ENCODE assay signal across 8 cellular contexts in the genomic region with DNA sequence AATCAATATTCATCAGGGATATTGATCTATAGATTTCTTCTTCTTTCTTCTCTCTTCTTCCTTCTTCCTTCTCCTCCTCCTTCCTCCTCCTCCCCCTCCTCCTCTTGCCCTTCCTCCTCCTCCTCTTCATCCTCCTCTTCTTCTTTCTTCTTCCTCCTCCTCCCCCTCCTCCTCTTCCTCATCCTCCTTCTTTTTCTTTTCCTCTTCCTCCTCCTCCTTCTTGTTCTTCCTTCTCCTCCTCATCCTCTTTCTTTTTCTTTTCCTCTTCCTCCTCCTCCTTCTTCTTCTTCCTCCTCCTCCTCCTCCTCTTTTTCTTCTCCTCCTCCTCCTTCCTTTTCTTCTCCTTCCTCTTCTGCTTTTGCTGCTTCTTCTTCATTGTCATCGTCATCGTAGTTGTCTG.
"Had no signal": no experiment of that assay in that cellular context is flagged by ENCODE, and none has a peak within 500 bp of the region (broad histone marks: within the 10 kb centered on the region; RNA-seq: fewer than 3 reads in every experiment).

No MANE protein-coding gene starts in this region.

- DNase-seq: GDM1, GF-D8 had no signal

- ATAC-seq: GM12878 had no signal

- FAIRE-seq: G401.6, GM12878, GM12891, GM12892, GM18507, GM19239 had no signal

- H3K4me3 ChIP-seq: GM12878 had no signal
